3 cellular contexts compared by ENCODE assay signal in the genomic region with DNA sequence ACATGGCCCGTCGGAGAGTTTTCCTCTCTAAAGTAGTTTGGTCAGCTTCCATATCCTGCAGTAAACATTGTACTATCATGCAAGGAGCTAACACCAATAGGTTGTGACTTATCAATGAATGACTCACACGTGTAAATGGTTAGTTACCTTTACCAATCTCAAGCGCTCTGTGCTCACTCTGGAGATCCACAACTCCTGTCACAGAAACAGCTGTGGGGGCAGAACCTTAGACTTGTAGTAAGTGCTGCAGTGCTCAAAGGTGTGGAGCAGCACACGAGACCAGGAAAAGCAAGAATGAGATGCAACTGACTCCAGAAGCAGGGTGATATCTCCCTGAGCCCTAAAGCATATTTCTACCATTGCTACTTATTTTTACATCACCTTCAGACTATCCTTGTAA.
"Had no signal": no experiment of that assay in that cellular context is flagged by ENCODE, and none has a peak within 500 bp of the region (broad histone marks: within the 10 kb centered on the region; RNA-seq: fewer than 3 reads in every experiment).

No MANE protein-coding gene starts in this region.

- DNase-seq: GDM1, GF-D8 had no signal

- ATAC-seq: GM12878 had no signal

- H3K4me3 ChIP-seq: GM12878 had no signal
